ENCODE assay signal across 24 cellular contexts in the genomic region with DNA sequence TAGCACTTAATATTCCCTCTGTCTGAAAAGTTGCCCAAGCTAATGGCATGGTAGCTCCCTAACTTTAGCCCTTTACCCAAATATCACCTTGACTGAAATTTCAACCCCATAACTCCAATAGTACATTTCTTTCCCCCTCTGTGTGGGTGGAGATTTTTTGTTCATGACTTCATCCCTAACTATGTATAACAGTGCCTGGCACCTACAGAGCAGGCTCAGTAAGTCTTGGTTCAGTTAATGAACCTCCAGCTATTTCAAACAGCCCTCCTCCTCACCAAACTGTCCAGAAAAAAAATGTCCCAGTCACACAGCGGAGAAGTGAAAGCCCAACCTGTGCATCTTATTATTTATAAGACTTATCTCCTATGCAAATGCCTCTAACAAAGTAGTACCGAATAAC. TPM values are rescaled to one million over a fixed set of nuclear protein-coding genes. Genes with fewer than 3 reads are reported as not detected.
A peak's percentile ranks its signal among the peaks of the same experiment; 100 is the strongest.
DNase-seq lines count a peak whose midpoint lies in the region; ATAC-seq, FAIRE-seq and TF ChIP-seq lines count a peak whose summit lies in the region.
"Had no signal": no experiment of that assay in that cellular context is flagged by ENCODE, and none has a peak within 500 bp of the region (broad histone marks: within the 10 kb centered on the region; RNA-seq: fewer than 3 reads in every experiment).

No MANE protein-coding gene starts in this region.

- TF ChIP-seq EP300 in HepG2 (IDR thresholded peaks at IDR 0.05; ENCODE audit: low read depth in 2 of 2, low read length in 2 of 2) (no peak), HepG2 (CRISPR knock-in tag; IDR thresholded peaks at IDR 0.05; ENCODE audit: borderline replicate concordance) (no peak)

- POLR2A ChIA-PET in activated CD4-positive, alpha-beta memory T cell treated with anti-CD3 and anti-CD28 coated beads, Interleukin-2, amount 10 ng/mL, durations not matched to agents 7 days and 5 days (lab: Charles Lee), result interaction anchor here (2.3 kb wide), 1 partner anchor 19 kb away, joined by 20 read pairs; the partner anchor contains the start of gene BUB1
- POLR2A ChIA-PET in activated CD4-positive, alpha-beta memory T cell treated with anti-CD3 and anti-CD28 coated beads for 36 hours (lab: Charles Lee), result interaction anchor here (1.2 kb wide), 1 partner anchor 10 kb away, joined by 3 read pairs; no protein-coding TSS in a partner anchor
- POLR2A ChIA-PET in HCT116 (lab: Charles Lee), result no interaction called here
- POLR2A ChIA-PET in HepG2 (lab: Yijun Ruan, JAX), result no interaction called here

- H4K20me1 ChIP-seq in HCT116 (ENCODE audit: insufficient read depth), result no peaks in the 10 kb centered on the region
- H4K20me1 ChIP-seq in osteoblast (ENCODE audit: insufficient read depth, low read length), result no peaks in the 10 kb centered on the region
- H4K20me1 ChIP-seq in HepG2 (ENCODE audit: insufficient read depth, low read length), result no peaks in the 10 kb centered on the region

- H3K27ac ChIP-seq in HCT116 (ENCODE audit: low read depth, low read length) (no peak overlapping the region), osteoblast (ENCODE audit: low read depth, low read length) (peak overlapping the region; percentile 20), HepG2 (ENCODE audit: extremely low read length, insufficient read depth, low read length) (no peak overlapping the region)
- H3K27ac ChIP-seq: body of pancreas, epithelial cell of prostate had no signal

- H3K79me2 ChIP-seq in HCT116 (ENCODE audit: insufficient read depth, low read length) (peaks cover 31% of the 10 kb centered on the region), osteoblast (ENCODE audit: insufficient read depth, low read length) (peaks cover 9% of the 10 kb centered on the region), HepG2 (ENCODE audit: insufficient read depth, low read length) (no peaks in the 10 kb centered on the region)

- no peaks in the 10 kb centered on the region for H3K9me2 ChIP-seq in HCT116 (ENCODE audit: insufficient read depth)

- no peaks in the 10 kb centered on the region for H3K9me3 Mint-ChIP-seq in activated CD4-positive, alpha-beta memory T cell treated with anti-CD3 and anti-CD28 coated beads, Interleukin-2, amount 10 ng/mL, durations not matched to agents 7 days and 5 days
- H3K9me3 Mint-ChIP-seq in activated CD4-positive, alpha-beta memory T cell treated with anti-CD3 and anti-CD28 coated beads for 36 hours, result no peaks in the 10 kb centered on the region
- H3K9me3 Mint-ChIP-seq: CD14-positive monocyte had no signal

- TF ChIP-seq CTCF in HCT116 (IDR thresholded peaks at IDR 0.05 in 2 of 3, conservative IDR thresholded peaks at IDR 0.05 in 1 of 3; ENCODE audit: borderline replicate concordance in 1 of 3, insufficient read depth in 1 of 3, low read depth in 2 of 3, low read length in 2 of 3) (no peak), choroid plexus epithelial cell (conservative IDR thresholded peaks at IDR 0.05; ENCODE audit: low read depth, low read length) (no peak), osteoblast (IDR thresholded peaks at IDR 0.05; ENCODE audit: extremely low read depth, low read depth, low read length) (no peak), HepG2 (CRISPR knock-in tag; IDR thresholded peaks at IDR 0.05) (no peak)

- H3K4me1 Mint-ChIP-seq in activated CD4-positive, alpha-beta memory T cell treated with anti-CD3 and anti-CD28 coated beads, Interleukin-2, amount 10 ng/mL, durations not matched to agents 7 days and 5 days, result peaks cover 40% of the 10 kb centered on the region
- peaks cover 10% of the 10 kb centered on the region for H3K4me1 Mint-ChIP-seq in activated CD4-positive, alpha-beta memory T cell treated with anti-CD3 and anti-CD28 coated beads for 36 hours (ENCODE audit: low read depth)
- H3K4me1 Mint-ChIP-seq: CD14-positive monocyte had no signal

- RAD21 ChIA-PET in HCT116 (lab: Charles Lee; ENCODE audit: low non-redundant PET in 1 of 2, low total read pairs in 2 of 2, uncharacterized antibody in 2 of 2, unreplicated experiment in 2 of 2), result no interaction called here

- no peak for TF ChIP-seq RAD21 in HCT116 (IDR thresholded peaks at IDR 0.05; ENCODE audit: low read depth)
- TF ChIP-seq RAD21 in HepG2 (CRISPR knock-in tag; IDR thresholded peaks at IDR 0.05), result no peak

- H3K4me1 ChIP-seq in HCT116 (ENCODE audit: control insufficient read depth in 1 of 2, insufficient read depth in 2 of 2, low read length in 2 of 2), result no peaks in the 10 kb centered on the region
- peaks cover 19% of the 10 kb centered on the region for H3K4me1 ChIP-seq in osteoblast (ENCODE audit: insufficient read depth, low read length)
- H3K4me1 ChIP-seq in HepG2 (ENCODE audit: insufficient read depth, low read length), result peaks cover 4% of the 10 kb centered on the region

- CTCF ChIA-PET in activated CD4-positive, alpha-beta memory T cell treated with anti-CD3 and anti-CD28 coated beads, Interleukin-2, amount 10 ng/mL, durations not matched to agents 7 days and 5 days (lab: Charles Lee), result no interaction called here
- CTCF ChIA-PET in activated CD4-positive, alpha-beta memory T cell treated with anti-CD3 and anti-CD28 coated beads for 36 hours (lab: Charles Lee), result no interaction called here
- CTCF ChIA-PET in HCT116 (lab: Charles Lee), result no interaction called here
- CTCF ChIA-PET in HepG2 (lab: Yijun Ruan, JAX; ENCODE audit: low intra/inter-chr PET ratio, low total read pairs), result no interaction called here

- no peaks in the 10 kb centered on the region for H3K27me3 ChIP-seq in HCT116 (ENCODE audit: insufficient read depth, low read length)
- H3K27me3 ChIP-seq in osteoblast (ENCODE audit: insufficient read depth, low read length), result no peaks in the 10 kb centered on the region
- no peaks in the 10 kb centered on the region for H3K27me3 ChIP-seq in HepG2 (ENCODE audit: control insufficient read depth in 1 of 2, insufficient read depth in 2 of 2, low read length in 2 of 2)
- H3K27me3 ChIP-seq: body of pancreas, MG63 had no signal

- DNase-seq in activated CD4-positive, alpha-beta memory T cell treated with anti-CD3 and anti-CD28 coated beads, Interleukin-2, amount 10 ng/mL, durations not matched to agents 7 days and 5 days, result no peak
- no peak for DNase-seq in activated CD4-positive, alpha-beta memory T cell treated with anti-CD3 and anti-CD28 coated beads for 36 hours
- DNase-seq in HCT116 (ENCODE audit: low read depth, low spot score) (no peak), choroid plexus epithelial cell (ENCODE audit: low read depth) (peak; percentile 68), osteoblast (ENCODE audit: insufficient read length, low spot score, missing footprints) (no peak), HepG2 (ENCODE audit: low spot score) (no peak)
- no peak for DNase-seq in central memory CD4-positive, alpha-beta T cell
- DNase-seq: activated CD4-positive, alpha-beta T cell treated with anti-CD3 and anti-CD28 coated beads for 48 hours; activated naive CD4-positive, alpha-beta T cell treated with anti-CD3 and anti-CD28 coated beads, Interleukin-2, amount 50 U/mL, for 16 hours; body of pancreas; dermis blood vessel endothelial cell; HCEC 1CT; left cardiac atrium; MG63; NCI-H187 treated with DMSO at 0.1 percent for 48 hours; NCI-H446; stimulated activated CD8-positive, alpha-beta memory T cell treated with anti-CD3 and anti-CD28 coated beads, Interleukin-4, amount 100 ng/mL, for 48 hours had no signal

- peaks cover 65 to 70% of the 10 kb centered on the region in 2 experiments for H3K36me3 ChIP-seq in HCT116 (ENCODE audit: control insufficient read depth in 1 of 2, insufficient read depth in 2 of 2, low read length in 2 of 2)
- peaks cover 39% of the 10 kb centered on the region for H3K36me3 ChIP-seq in osteoblast (ENCODE audit: insufficient read depth, low read length)
- peaks cover 28 to 93% of the 10 kb centered on the region in 2 experiments for H3K36me3 ChIP-seq in HepG2 (replicated peaks in 1 of 2; ENCODE audit: control insufficient read depth in 1 of 2, insufficient read depth in 2 of 2, low read length in 2 of 2)

- BruUV-seq in HCT116 (replicated peaks; lab: Mats Ljungman, UMichigan) (no TSS peak), HepG2 (replicated peaks; lab: Mats Ljungman, UMichigan) (no TSS peak)

- ATAC-seq in HCT116 (no peak), HG02981 (IDR thresholded peaks at IDR 0.05; ENCODE audit: unreplicated experiment) (no peak), HepG2 (no peak)
- ATAC-seq: body of pancreas, SK-N-SH treated with all-trans-retinoic acid at 6 μM for 48 hours had no signal

- H3K4me3 Mint-ChIP-seq in activated CD4-positive, alpha-beta memory T cell treated with anti-CD3 and anti-CD28 coated beads, Interleukin-2, amount 10 ng/mL, durations not matched to agents 7 days and 5 days, result no peak overlapping the region
- H3K4me3 Mint-ChIP-seq in activated CD4-positive, alpha-beta memory T cell treated with anti-CD3 and anti-CD28 coated beads for 36 hours, result no peak overlapping the region
- H3K4me3 Mint-ChIP-seq: CD14-positive monocyte had no signal

- H3K27me3 Mint-ChIP-seq in activated CD4-positive, alpha-beta memory T cell treated with anti-CD3 and anti-CD28 coated beads, Interleukin-2, amount 10 ng/mL, durations not matched to agents 7 days and 5 days, result no peaks in the 10 kb centered on the region
- H3K27me3 Mint-ChIP-seq in activated CD4-positive, alpha-beta memory T cell treated with anti-CD3 and anti-CD28 coated beads for 36 hours, result no peaks in the 10 kb centered on the region

- over 99% methylated on average over 2 of the region's 2 CpGs for WGBS in HepG2 (ENCODE audit: low lambda C conversion rate)

- H2AFZ ChIP-seq in HCT116 (ENCODE audit: low read depth, low read length, poor library complexity, severe bottlenecking) (no peak overlapping the region), osteoblast (ENCODE audit: low read length) (peak overlapping the region; percentile 3), HepG2 (ENCODE audit: low read length) (no peak overlapping the region)

- no peak for TF ChIP-seq POLR2A in HCT116 (IDR thresholded peaks at IDR 0.05; ENCODE audit: borderline replicate concordance, extremely low read depth, insufficient read depth, insufficient read length)
- no peak for TF ChIP-seq POLR2A in HepG2 (IDR thresholded peaks at IDR 0.05; ENCODE audit: insufficient read depth in 1 of 2, low read depth in 2 of 2, low read length in 2 of 2)

- peak overlapping the region; percentile 49 for H3K27ac Mint-ChIP-seq in activated CD4-positive, alpha-beta memory T cell treated with anti-CD3 and anti-CD28 coated beads, Interleukin-2, amount 10 ng/mL, durations not matched to agents 7 days and 5 days
- H3K27ac Mint-ChIP-seq in activated CD4-positive, alpha-beta memory T cell treated with anti-CD3 and anti-CD28 coated beads for 36 hours, result no peak overlapping the region

- in situ Hi-C loops in HepG2 (cut with HindIII; ENCODE audit: extremely low pct_ligation_motif_present, low pct_unique_long_range_greater_than_20kb), result no loop called here

- H3K4me3 ChIP-seq in HCT116 (replicated peaks in 1 of 2; ENCODE audit: low read depth in 1 of 2, low read length in 2 of 2) (no peak overlapping the region), choroid plexus epithelial cell (ENCODE audit: low read depth, low read length) (no peak overlapping the region), osteoblast (ENCODE audit: insufficient read depth, low read length) (no peak overlapping the region), HepG2 (replicated peaks in 1 of 3; ENCODE audit: insufficient read depth in 1 of 3, low read depth in 2 of 3, low read length in 3 of 3) (no peak overlapping the region)
- H3K4me3 ChIP-seq: body of pancreas, MG63 had no signal

- no peak for FAIRE-seq in HepG2 (lab: Jason Lieb, UNC)
- FAIRE-seq: A204.1, frontal cortex, GM12892 had no signal

- no peaks in the 10 kb centered on the region for H3K9me3 ChIP-seq in HCT116 (ENCODE audit: control insufficient read depth in 1 of 2, insufficient read depth in 1 of 2, low read depth in 1 of 2, low read length in 2 of 2)
- no peaks in the 10 kb centered on the region for H3K9me3 ChIP-seq in osteoblast (ENCODE audit: low read depth, low read length)
- no peaks in the 10 kb centered on the region for H3K9me3 ChIP-seq in HepG2 (ENCODE audit: low read length)
- H3K9me3 ChIP-seq: body of pancreas, MG63 had no signal

- no peak overlapping the region for H3K4me2 ChIP-seq in HCT116 (ENCODE audit: low read length)
- H3K4me2 ChIP-seq in osteoblast (ENCODE audit: insufficient read depth, low read length), result no peak overlapping the region
- H3K4me2 ChIP-seq in HepG2 (ENCODE audit: low read depth, low read length), result no peak overlapping the region

- H3K36me3 Mint-ChIP-seq in activated CD4-positive, alpha-beta memory T cell treated with anti-CD3 and anti-CD28 coated beads, Interleukin-2, amount 10 ng/mL, durations not matched to agents 7 days and 5 days (ENCODE audit: low read depth), result peaks cover 78% of the 10 kb centered on the region
- H3K36me3 Mint-ChIP-seq in activated CD4-positive, alpha-beta memory T cell treated with anti-CD3 and anti-CD28 coated beads for 36 hours, result peaks cover 53% of the 10 kb centered on the region

- H3K9ac ChIP-seq in HCT116 (ENCODE audit: low read length) (no peak overlapping the region), HepG2 (ENCODE audit: insufficient read depth, low read depth, low read length) (no peak overlapping the region)

- intact Hi-C loops in activated CD4-positive, alpha-beta memory T cell treated with anti-CD3 and anti-CD28 coated beads for 36 hours (cut with micrococcal nuclease), result no loop called here
- intact Hi-C loops in HCT116 (cut with micrococcal nuclease), result no loop called here
- intact Hi-C loops in HepG2 (cut with micrococcal nuclease; ENCODE audit: unreplicated experiment), result no loop called here

RNA-seq across cellular contexts. Expression of gene BUB1, which starts 18.6 kb away (rescaled TPM):
- 100 to 1,000 TPM; 114 to 120 TPM for total RNA-seq in activated CD4-positive, alpha-beta memory T cell treated with anti-CD3 and anti-CD28 coated beads, Interleukin-2, amount 10 ng/mL, durations not matched to agents 7 days and 5 days
- 100 to 1,000 TPM in 1 of 2 experiments, 10 to 100 TPM in 1; 90.8 to 102 TPM for total RNA-seq in activated CD4-positive, alpha-beta memory T cell treated with anti-CD3 and anti-CD28 coated beads for 36 hours
- total RNA-seq in HCT116 (2021; ENCODE audit: unreplicated experiment) (80.2 TPM), osteoblast (4.7 and 7.1 TPM in 2 replicates), HepG2 (2016; rRNA removed; fragmentation: Illumina TruSeq; extraction: Trizol) (52.6 and 84.1 TPM in 2 replicates)
- 40.2 and 54.6 TPM in 2 replicates for polyA plus RNA-seq in HCT116 (2012)
- total RNA-seq in HepG2 (2016; cell fraction: cytosol; rRNA removed; fragmentation: Illumina TruSeq; extraction: Trizol; ENCODE audit: low read depth), result 14.4 and 21.2 TPM in 2 replicates
- total RNA-seq in HepG2 (2016; cell fraction: insoluble cytoplasmic fraction; rRNA removed; fragmentation: Illumina TruSeq; extraction: Trizol), result 53.4 and 80.3 TPM in 2 replicates
- 21.2 and 25.6 TPM in 2 replicates for total RNA-seq in HepG2 (2016; cell fraction: membrane; rRNA removed; fragmentation: Illumina TruSeq; extraction: Trizol)
- total RNA-seq in HepG2 (2016; cell fraction: nucleus; rRNA removed; fragmentation: Illumina TruSeq; extraction: Trizol), result 62.6 and 67.1 TPM in 2 replicates
- polyA plus RNA-seq in HepG2 (2011; rRNA removed), result 15.2 and 27.8 TPM in 2 replicates
- polyA plus RNA-seq in HepG2 (2011; cell fraction: cytosol; rRNA removed), result 12.7 and 14.5 TPM in 2 replicates
- polyA plus RNA-seq in HepG2 (2011; cell fraction: nucleus; rRNA removed), result 11.0 and 14.9 TPM in 2 replicates
- polyA plus RNA-seq in HepG2 (2012), result 12.0 and 29.8 TPM in 2 replicates
- polyA plus RNA-seq in HepG2 (2016; cell fraction: cytosol; fragmentation: Illumina TruSeq; extraction: Trizol; ENCODE audit: low read depth), result 6.3 and 8.5 TPM in 2 replicates
- polyA plus RNA-seq in HepG2 (2016; cell fraction: insoluble cytoplasmic fraction; fragmentation: Illumina TruSeq; extraction: Trizol; ENCODE audit: low read depth), result 66.9 and 69.6 TPM in 2 replicates
- 8.4 and 12.9 TPM in 2 replicates for polyA plus RNA-seq in HepG2 (2016; cell fraction: membrane; fragmentation: Illumina TruSeq; extraction: Trizol; ENCODE audit: low read depth)
- polyA plus RNA-seq in HepG2 (2016; cell fraction: nucleus; fragmentation: Illumina TruSeq; extraction: Trizol; ENCODE audit: insufficient read depth, low read depth), result 38.8 and 40.6 TPM in 2 replicates
- polyA minus RNA-seq in HepG2 (2011; rRNA and poly(A)+ RNA removed; ENCODE audit: low replicate concordance), result 37.0 and 58.7 TPM in 2 replicates
- polyA minus RNA-seq in HepG2 (2011; cell fraction: cytosol; rRNA and poly(A)+ RNA removed), result 18.4 and 31.0 TPM in 2 replicates
- polyA minus RNA-seq in HepG2 (2011; cell fraction: nucleus; rRNA and poly(A)+ RNA removed), result 74.3 and 94.2 TPM in 2 replicates
- total RNA-seq: body of pancreas had no signal

Comparison
In these comparisons a context has a peak if more than half of its experiments do, and no peak if none do; other contexts are left out.
1. POLR2A ChIA-PET loops: an anchor here in activated CD4-positive, alpha-beta memory T cell treated with anti-CD3 and anti-CD28 coated beads, Interleukin-2, amount 10 ng/mL, durations not matched to agents 7 days and 5 days (2.3 kb wide) and activated CD4-positive, alpha-beta memory T cell treated with anti-CD3 and anti-CD28 coated beads for 36 hours (1.2 kb wide); none called in HCT116 and HepG2.